20 cellular contexts compared by ENCODE assay signal in the genomic region with DNA sequence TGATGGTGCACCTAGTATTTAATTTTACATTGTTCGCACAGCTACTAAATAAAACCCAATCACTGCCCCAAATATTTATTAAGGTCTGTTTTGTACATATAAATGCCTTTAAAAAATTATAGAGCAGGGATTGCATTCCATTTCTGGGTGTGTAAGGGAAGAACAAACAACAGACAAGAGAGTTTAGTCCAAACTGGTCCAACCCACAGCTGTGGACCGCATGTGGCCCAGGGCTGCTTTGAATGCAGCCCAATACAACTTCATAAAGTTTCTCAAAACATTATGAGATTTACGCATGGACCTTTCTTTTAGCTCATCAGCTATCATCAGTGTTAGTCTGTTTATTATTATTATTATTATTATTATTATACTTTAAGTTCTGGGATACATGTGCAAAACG.
"Had no signal": no experiment of that assay in that cellular context is flagged by ENCODE, and none has a peak within 500 bp of the region (broad histone marks: within the 10 kb centered on the region; RNA-seq: fewer than 3 reads in every experiment).

No MANE protein-coding gene starts in this region.

- DNase-seq: activated B cell treated with CpG ODN at 0.5 μM for 24 hours; activated CD4-positive, alpha-beta memory T cell treated with anti-CD3 and anti-CD28 coated beads, Interleukin-2, amount 10 ng/mL, durations not matched to agents 7 days and 5 days; activated CD4-positive, alpha-beta T cell treated with anti-CD3 and anti-CD28 coated beads for 4 hours; activated CD8-positive, alpha-beta memory T cell treated with anti-CD3 and anti-CD28 coated beads, Interleukin-2, amount 10 ng/mL, durations not matched to agents 7 days and 5 days; activated naive CD4-positive, alpha-beta T cell treated with Interleukin-2 at 50 U/mL for 16 hours; activated naive CD8-positive, alpha-beta T cell treated with anti-CD3 and anti-CD28 coated beads, Interleukin-2, amount 10 ng/mL, durations not matched to agents 7 days and 5 days; amygdala; body of pancreas; cortex of kidney; gastrocnemius medialis; head of caudate nucleus; kidney; pancreas; right lobe of liver; spleen; stimulated activated naive CD4-positive, alpha-beta T cell; T-helper 9 cell had no signal

- H3K27ac ChIP-seq: body of pancreas, gastrocnemius medialis, neutrophil, pancreas, right lobe of liver, spleen had no signal

- ATAC-seq: activated CD8-positive, alpha-beta memory T cell treated with anti-CD3 and anti-CD28 coated beads, Interleukin-2, amount 10 ng/mL, durations not matched to agents 7 days and 5 days; body of pancreas; gastrocnemius medialis; left lobe of liver; natural killer cell treated with Interleukin-12 subunit alpha and Interleukin-12 subunit beta and Interleukin-15 and Interleukin-18, amount 100 ng/mL, for 72 hours; pancreas; right lobe of liver had no signal
